8 cellular contexts compared by ENCODE assay signal in genomic region chr12:57522019-57522886, GRCh38. TPM values are rescaled to one million over a fixed set of nuclear protein-coding genes. Genes with fewer than 3 reads are reported as not detected.
DNase-seq lines count a peak whose midpoint lies in the region; ATAC-seq, FAIRE-seq and TF ChIP-seq lines count a peak whose summit lies in the region.

Gene MBD6 (plus strand): TSS chr12:57522824. CDS start chr12:57524304, 1,480 bp downstream.

- peak within 1 kb of the TSS; percentile 75 to 90 (median 80) for H3K4me3 ChIP-seq in keratinocyte (ENCODE audit: control insufficient read depth in 2 of 3, extremely low read depth in 1 of 3, insufficient read depth in 2 of 3, low read depth in 1 of 3, low read length in 3 of 3)

- peaks cover 17% of the 10 kb centered on the region for H4K20me1 ChIP-seq in keratinocyte (ENCODE audit: control insufficient read depth, extremely low read depth, insufficient read depth, low read length)

- dilution Hi-C loops in keratinocyte (cut with MboI; ENCODE audit: extremely low pct_ligation_motif_present, low sequenced_read_pairs), result no loop called here

- H3K36me3 ChIP-seq in keratinocyte (ENCODE audit: control insufficient read depth in 2 of 2, extremely low read depth in 1 of 2, insufficient read depth in 2 of 2, low read length in 2 of 2), result peaks cover 25 to 40% of the 10 kb centered on the region in 2 experiments

- H2AFZ ChIP-seq in keratinocyte (ENCODE audit: control insufficient read depth, low read length), result no peak within 1 kb of the TSS

- no peak for TF ChIP-seq CTCF in keratinocyte (optimal IDR thresholded peaks at IDR 0.05 in 1 of 3, IDR thresholded peaks at IDR 0.05 in 1 of 3, conservative IDR thresholded peaks at IDR 0.05 in 1 of 3; ENCODE audit: extremely low read depth in 1 of 3, insufficient read depth in 2 of 3, low read length in 3 of 3)

- peak; percentile 47 for ATAC-seq in GM18909 (IDR thresholded peaks at IDR 0.05; ENCODE audit: poor library complexity, unreplicated experiment)
- peak; percentile 35 for ATAC-seq in HG03159 (IDR thresholded peaks at IDR 0.05; ENCODE audit: unreplicated experiment)

- H3K79me2 ChIP-seq in keratinocyte (ENCODE audit: control insufficient read depth, insufficient read depth, low read length), result peaks cover 45% of the 10 kb centered on the region

- H3K27ac ChIP-seq in caudate nucleus (ENCODE audit: low read depth, low read length), result peak within 1 kb of the TSS; percentile 100
- H3K27ac ChIP-seq in keratinocyte (ENCODE audit: control insufficient read depth, insufficient read depth, low read length), result peak within 1 kb of the TSS; percentile 92

- peaks cover 34% of the 10 kb centered on the region for H3K4me1 ChIP-seq in keratinocyte (ENCODE audit: control insufficient read depth, extremely low read depth, insufficient read depth, low read length)

- H3K9ac ChIP-seq in keratinocyte (ENCODE audit: control insufficient read depth, extremely low read depth, insufficient read depth, low read length), result peak within 1 kb of the TSS; percentile 84

- no peaks in the 10 kb centered on the region for H3K27me3 ChIP-seq in keratinocyte (ENCODE audit: control insufficient read depth, extremely low read depth, insufficient read depth, low read length)

- peak within 1 kb of the TSS; percentile 93 for H3K4me2 ChIP-seq in keratinocyte (ENCODE audit: control insufficient read depth, extremely low read depth, insufficient read depth, low read depth, low read length)

- no peaks in the 10 kb centered on the region for H3K9me3 ChIP-seq in keratinocyte (ENCODE audit: control insufficient read depth, low read depth, low read length)

- FAIRE-seq in keratinocyte (lab: Jason Lieb, UNC), result peak; percentile 63

- peak; percentile 98 for DNase-seq in AG08395 (ENCODE audit: low spot score)
- peak; percentile 65 for DNase-seq in NCI-H345 treated with DMSO at 0.1 percent for 48 hours (lab: John Stamatoyannopoulos, UW; ENCODE audit: unreplicated experiment)
- DNase-seq in activated CD4-positive, CD25-positive, alpha-beta regulatory T cell (lab: John Stamatoyannopoulos, UW), result peak; percentile 85 to 95 (median 90)
- peak; percentile 64 to 94 (median 87) for DNase-seq in caudate nucleus (lab: John Stamatoyannopoulos, UW)
- DNase-seq in keratinocyte (ENCODE audit: low read depth, low spot score), result peak; percentile 99
- peak; percentile 83 for DNase-seq in stimulated activated CD4-positive, alpha-beta T cell treated with anti-CD3 and anti-CD28 coated beads, Interleukin-15, amount 100 ng/mL, for 1 hour (ENCODE audit: low read depth in 1 of 2, low spot score in 1 of 2)

- H3K9me1 ChIP-seq in keratinocyte (ENCODE audit: control insufficient read depth, extremely low read depth, insufficient read depth, low read length), result peaks cover 2% of the 10 kb centered on the region

RNA-seq across cellular contexts. Expression of gene MBD6, which starts in this region (rescaled TPM):
- polyA plus RNA-seq in keratinocyte, result 1.8 to 5.4 TPM (median 2.2 TPM) in 3 replicates
- polyA plus RNA-seq in keratinocyte (2011; ENCODE audit: low read depth), result 5.5 TPM
- 2.0 and 3.6 TPM in 2 replicates for polyA plus RNA-seq in keratinocyte (2011; cell fraction: cytosol; rRNA removed)
- 11.4 and 15.7 TPM in 2 replicates for polyA plus RNA-seq in keratinocyte (2011; cell fraction: nucleus; rRNA removed)
- polyA plus RNA-seq in keratinocyte (2012; ENCODE audit: low replicate concordance), result 13.9 and 24.5 TPM in 2 replicates
- polyA minus RNA-seq in keratinocyte, result 4.8 to 14.5 TPM (median 5.4 TPM) in 3 replicates
- 11.1 TPM for polyA minus RNA-seq in keratinocyte (2011; cell fraction: cytosol; rRNA and poly(A)+ RNA removed)
- 5.8 and 6.7 TPM in 2 replicates for polyA minus RNA-seq in keratinocyte (2011; cell fraction: nucleus; rRNA and poly(A)+ RNA removed)

Comparison
In these comparisons a context has a peak if more than half of its experiments do, and no peak if none do; other contexts are left out.
1. Peak in every context shown above with its lines: DNase-seq, ATAC-seq, H3K4me3 ChIP-seq and H3K27ac ChIP-seq.